In genomic region chr4:99861120-99861905, GRCh38 we compare ENCODE assay signal across 11 cellular contexts. TPM values are rescaled to one million over a fixed set of nuclear protein-coding genes. Genes with fewer than 3 reads are reported as not detected.
DNase-seq lines count a peak whose midpoint lies in the region; ATAC-seq and TF ChIP-seq lines count a peak whose summit lies in the region.
"Had no signal": no experiment of that assay in that cellular context is flagged by ENCODE, and none has a peak within 500 bp of the region (broad histone marks: within the 10 kb centered on the region; RNA-seq: fewer than 3 reads in every experiment).

No MANE protein-coding gene starts in this region.

- peak overlapping the region; percentile 38 for H3K4me3 Mint-ChIP-seq in activated T-cell treated with anti-CD3 and anti-CD28 coated beads, Interleukin-2, amount 50 U/mL, for 24 hours
- no peak overlapping the region for H3K4me3 Mint-ChIP-seq in stimulated activated effector memory CD8-positive, alpha-beta T cell treated with anti-CD3 and anti-CD28 coated beads, Interleukin-12 subunit alpha, Interleukin-12 subunit beta, amount 100 ng/mL, for 72 hours
- H3K4me3 Mint-ChIP-seq: mesothelial cell of epicardium had no signal

- H3K9me3 Mint-ChIP-seq in activated T-cell treated with anti-CD3 and anti-CD28 coated beads, Interleukin-2, amount 50 U/mL, for 24 hours, result no peaks in the 10 kb centered on the region
- H3K9me3 Mint-ChIP-seq in stimulated activated effector memory CD8-positive, alpha-beta T cell treated with anti-CD3 and anti-CD28 coated beads, Interleukin-12 subunit alpha, Interleukin-12 subunit beta, amount 100 ng/mL, for 72 hours, result no peaks in the 10 kb centered on the region
- H3K9me3 Mint-ChIP-seq: mesothelial cell of epicardium had no signal

- H3K4me3 ChIP-seq in esophagus squamous epithelium, result no peak overlapping the region
- H3K4me3 ChIP-seq: K562 had no signal

- peaks cover 54% of the 10 kb centered on the region for H3K4me1 Mint-ChIP-seq in activated T-cell treated with anti-CD3 and anti-CD28 coated beads, Interleukin-2, amount 50 U/mL, for 24 hours (ENCODE audit: low read depth)
- peaks cover 16% of the 10 kb centered on the region for H3K4me1 Mint-ChIP-seq in stimulated activated effector memory CD8-positive, alpha-beta T cell treated with anti-CD3 and anti-CD28 coated beads, Interleukin-12 subunit alpha, Interleukin-12 subunit beta, amount 100 ng/mL, for 72 hours

- no peaks in the 10 kb centered on the region for H3K9me3 ChIP-seq in esophagus squamous epithelium

- no peak for TF ChIP-seq POLR2A in esophagus squamous epithelium (IDR thresholded peaks at IDR 0.05)

- peaks cover 82% of the 10 kb centered on the region for H3K36me3 Mint-ChIP-seq in activated T-cell treated with anti-CD3 and anti-CD28 coated beads, Interleukin-2, amount 50 U/mL, for 24 hours (ENCODE audit: low read depth)
- H3K36me3 Mint-ChIP-seq in stimulated activated effector memory CD8-positive, alpha-beta T cell treated with anti-CD3 and anti-CD28 coated beads, Interleukin-12 subunit alpha, Interleukin-12 subunit beta, amount 100 ng/mL, for 72 hours, result peaks cover 38% of the 10 kb centered on the region
- H3K36me3 Mint-ChIP-seq: mesothelial cell of epicardium had no signal

- H3K36me3 ChIP-seq in esophagus squamous epithelium, result peaks cover 0 to 45% (median 6%) of the 10 kb centered on the region in 3 donors

- intact Hi-C loops in esophagus squamous epithelium (cut with DNase I), result no loop called here

- H3K27me3 Mint-ChIP-seq in activated T-cell treated with anti-CD3 and anti-CD28 coated beads, Interleukin-2, amount 50 U/mL, for 24 hours, result no peaks in the 10 kb centered on the region

- peak overlapping the region; percentile 91 for H3K27ac Mint-ChIP-seq in activated T-cell treated with anti-CD3 and anti-CD28 coated beads, Interleukin-2, amount 50 U/mL, for 24 hours
- H3K27ac Mint-ChIP-seq in stimulated activated effector memory CD8-positive, alpha-beta T cell treated with anti-CD3 and anti-CD28 coated beads, Interleukin-12 subunit alpha, Interleukin-12 subunit beta, amount 100 ng/mL, for 72 hours, result peak overlapping the region; percentile 34
- H3K27ac Mint-ChIP-seq: mesothelial cell of epicardium had no signal

- H3K27me3 ChIP-seq in esophagus squamous epithelium, result no peaks in the 10 kb centered on the region

- peak; percentile 71 for ATAC-seq in HG02885 (IDR thresholded peaks at IDR 0.05; ENCODE audit: poor library complexity, unreplicated experiment)
- peak; percentile 95 for ATAC-seq in stimulated activated effector memory CD8-positive, alpha-beta T cell treated with anti-CD3 and anti-CD28 coated beads, Interleukin-12 subunit alpha, Interleukin-12 subunit beta, amount 100 ng/mL, for 72 hours
- ATAC-seq: K562, SK-N-SH treated with all-trans-retinoic acid at 6 μM for 48 hours had no signal

- no peak for TF ChIP-seq CTCF in esophagus squamous epithelium (IDR thresholded peaks at IDR 0.05)

- H3K27ac ChIP-seq in esophagus squamous epithelium, result no peak overlapping the region

- H3K4me1 ChIP-seq in esophagus squamous epithelium, result peaks cover 0 to 3% (median 2%) of the 10 kb centered on the region in 3 donors

- DNase-seq in activated T-cell treated with anti-CD3 and anti-CD28 coated beads, Interleukin-2, amount 50 U/mL, for 24 hours, result no peak
- DNase-seq in activated T-cell treated with anti-CD3 and anti-CD28 coated beads, Interleukin-2, amount 50 U/mL, for 1 hour, result no peak
- peak; percentile 21 for DNase-seq in NCI-H345 (lab: John Stamatoyannopoulos, UW)
- DNase-seq in stimulated activated effector memory CD8-positive, alpha-beta T cell treated with anti-CD3 and anti-CD28 coated beads, Interleukin-12 subunit alpha, Interleukin-12 subunit beta, amount 100 ng/mL, for 72 hours (ENCODE audit: low spot score in 2 of 2), result peak in 1 of 2 donors; percentile 66
- no peak for DNase-seq in esophagus squamous epithelium (lab: John Stamatoyannopoulos, UW)
- DNase-seq in SIG-M5 treated with dmso at 0.1 percent for 504 hours (lab: John Stamatoyannopoulos, UW; ENCODE audit: unreplicated experiment), result no peak
- DNase-seq in HK-2 (ENCODE audit: unreplicated experiment), result no peak

- 38 to 53% methylated on average over 5 of the region's 5 CpGs for WGBS in esophagus squamous epithelium, 2 donors

RNA-seq across cellular contexts. Expression of gene LAMTOR3, which starts 32.9 kb away (rescaled TPM):
- 10 to 100 TPM; 36.0 to 61.0 (median 49.9) TPM for total RNA-seq in esophagus squamous epithelium

RNA-seq across cellular contexts. Expression of gene DAPP1, which starts 44.7 kb away (rescaled TPM):
- total RNA-seq in esophagus squamous epithelium, result 10 to 100 TPM; 34.9 to 73.2 (median 40.7) TPM
